Comparison of ENCODE assay signal across 9 cellular contexts in genomic region chr4:8176547-8177399, GRCh38. TPM values are rescaled to one million over a fixed set of nuclear protein-coding genes. Genes with fewer than 3 reads are reported as not detected.
DNase-seq lines count a peak whose midpoint lies in the region; ATAC-seq and TF ChIP-seq lines count a peak whose summit lies in the region.
"Had no signal": no experiment of that assay in that cellular context is flagged by ENCODE, and none has a peak within 500 bp of the region (broad histone marks: within the 10 kb centered on the region; RNA-seq: fewer than 3 reads in every experiment).

No MANE protein-coding gene starts in this region.

- no peaks in the 10 kb centered on the region for H3K79me1 ChIP-seq in mesenchymal stem cell (replicated peaks; ENCODE audit: low read length, poor library complexity, severe bottlenecking)

- H3K27ac ChIP-seq in GM23338 (ENCODE audit: low read depth) (no peak overlapping the region), mesenchymal stem cell (ENCODE audit: low read length, poor library complexity, severe bottlenecking) (no peak overlapping the region)

- H3K4me3 Mint-ChIP-seq in GM23338 (no peak overlapping the region), T-cell (no peak overlapping the region)
- H3K4me3 Mint-ChIP-seq: stimulated activated naive CD8-positive, alpha-beta T cell treated with anti-CD3 and anti-CD28 coated beads, Interleukin-15, Interleukin-2, amounts not matched to agents 100 ng/mL and 50 ng/mL, for 24 hours had no signal

- no peaks in the 10 kb centered on the region for H3K79me2 ChIP-seq in GM23338 (replicated peaks; ENCODE audit: insufficient read depth)

- H3F3A ChIP-seq in GM23338 (replicated peaks; ENCODE audit: low read depth), result peaks cover 7% of the 10 kb centered on the region; the same call in 1 of the 2 replicates

- no peaks in the 10 kb centered on the region for H4K20me1 ChIP-seq in GM23338 (replicated peaks; ENCODE audit: insufficient read depth)

- no peak overlapping the region for H2BK15ac ChIP-seq in mesenchymal stem cell (ENCODE audit: low read depth, poor library complexity, severe bottlenecking)

- H3K14ac ChIP-seq in mesenchymal stem cell (ENCODE audit: low read length in 2 of 2), result peak overlapping the region in 1 of 2 experiments; percentile 44

- H4K91ac ChIP-seq in mesenchymal stem cell (ENCODE audit: low read length), result no peak overlapping the region

- ATAC-seq in Right ventricle myocardium inferior, result peak; percentile 76
- peak; percentile 96 for ATAC-seq in GM23338
- ATAC-seq in T-cell (replicated peaks in 1 of 4), result peak; percentile 81 to 97 (median 84)

- no peak overlapping the region for H2BK5ac ChIP-seq in mesenchymal stem cell (ENCODE audit: low read depth, low read length, poor library complexity, severe bottlenecking)

- no peak overlapping the region for H3K23ac ChIP-seq in mesenchymal stem cell (ENCODE audit: low read length in 2 of 2)

- no peak overlapping the region for H2AK5ac ChIP-seq in mesenchymal stem cell (ENCODE audit: low read length, severe bottlenecking)

- H4K8ac ChIP-seq in mesenchymal stem cell (ENCODE audit: low read length), result no peak overlapping the region

- POLR2A ChIA-PET in T-cell (lab: Charles Lee), result no interaction called here

- DNase-seq in Right ventricle myocardium inferior (ENCODE audit: missing footprints), result peak; percentile 78
- no peak for DNase-seq in cardiac septum (ENCODE audit: low spot score)
- peak; percentile 76 for DNase-seq in GM23338 (ENCODE audit: low spot score)
- DNase-seq in Kasumi-1 (lab: John Stamatoyannopoulos, UW), result peak; percentile 72 to 87
- peak in 27 of 34 experiments; percentile 16 to 54 (median 38) for DNase-seq in T-cell
- DNase-seq in dermis microvascular lymphatic vessel endothelial cell (ENCODE audit: low read depth in 2 of 2), result peak; percentile 36 to 72
- DNase-seq in mesenchymal stem cell, result peak; percentile 73
- no peak for DNase-seq in NCI-H187 treated with DMSO at 0.1 percent for 48 hours (lab: John Stamatoyannopoulos, UW)

- no peak overlapping the region for H2AFZ ChIP-seq in GM23338
- H2AFZ ChIP-seq in mesenchymal stem cell (ENCODE audit: low read depth, low read length), result no peak overlapping the region

- H3K27me3 Mint-ChIP-seq in GM23338 (ENCODE audit: insufficient read depth, low read depth, poor library complexity), result peaks cover 2% of the 10 kb centered on the region
- H3K27me3 Mint-ChIP-seq in T-cell, result peaks cover 0 to 8% of the 10 kb centered on the region in 2 donors

- H2BK120ac ChIP-seq in mesenchymal stem cell (ENCODE audit: low read depth, low read length), result no peak overlapping the region

- H3K4me1 ChIP-seq in GM23338 (ENCODE audit: insufficient read depth), result no peaks in the 10 kb centered on the region
- H3K4me1 ChIP-seq in mesenchymal stem cell (ENCODE audit: control insufficient read depth, insufficient read depth, low read depth, low read length), result peaks cover 9% of the 10 kb centered on the region

- H3K27me3 ChIP-seq in GM23338 (ENCODE audit: insufficient read depth) (no peaks in the 10 kb centered on the region), mesenchymal stem cell (ENCODE audit: control insufficient read depth in 1 of 2, insufficient read depth in 1 of 2, low read length in 2 of 2) (peaks cover 39 to 54% of the 10 kb centered on the region in 2 experiments)

- CTCF ChIA-PET in T-cell (lab: Charles Lee), result interaction anchor here (0.5 to 1.8 kb wide), 15 partner anchors 11 to 516 kb away, joined by 3 to 11 read pairs (median 3); partner anchors contain the start of gene SH3TC1 (in 1 of the 2)

- peak overlapping the region in 1 of 2 experiments; percentile 32 for H2BK12ac ChIP-seq in mesenchymal stem cell (ENCODE audit: low read length in 2 of 2)

- H3K4ac ChIP-seq in mesenchymal stem cell (ENCODE audit: low read depth in 1 of 2, low read length in 2 of 2), result no peak overlapping the region

- 0 out of 3 replicates have a peak, but pooled peaks cover 2% of the 10 kb centered on the region for H3K4me1 Mint-ChIP-seq in GM23338
- peaks cover 0 to 7% (median 2%) of the 10 kb centered on the region in 3 donors for H3K4me1 Mint-ChIP-seq in T-cell

- H3K36me3 ChIP-seq in GM23338 (ENCODE audit: insufficient read depth) (no peaks in the 10 kb centered on the region), mesenchymal stem cell (ENCODE audit: control insufficient read depth in 1 of 2, insufficient read depth in 2 of 2, low read depth in 1 of 2, low read length in 2 of 2) (no peaks in the 10 kb centered on the region)

- intact Hi-C loops in Right ventricle myocardium inferior (cut with DNase I), result loop anchor here (1.0 kb wide), 1 partner anchor 16 kb away; no protein-coding TSS in a partner anchor
- intact Hi-C loops in cardiac septum (cut with DNase I), result loop anchor here (2.0 to 5.0 kb wide), 2 partner anchors 16 to 66 kb away; no protein-coding TSS in a partner anchor

- H3K18ac ChIP-seq in mesenchymal stem cell (ENCODE audit: low read depth in 1 of 2, low read length in 2 of 2), result no peak overlapping the region

- TF ChIP-seq CTCF in GM23338 (conservative IDR thresholded peaks at IDR 0.05; ENCODE audit: low read depth in 2 of 2), result peak; percentile 62 to 91

- 38% methylated on average over 17 of the region's 17 CpGs for WGBS in mesenchymal stem cell

- no peaks in the 10 kb centered on the region for H3K9me2 ChIP-seq in GM23338 (ENCODE audit: insufficient read depth)

- H3K9me3 Mint-ChIP-seq in GM23338 (no peaks in the 10 kb centered on the region), T-cell (no peaks in the 10 kb centered on the region)
- H3K9me3 Mint-ChIP-seq: stimulated activated naive CD8-positive, alpha-beta T cell treated with anti-CD3 and anti-CD28 coated beads, Interleukin-15, Interleukin-2, amounts not matched to agents 100 ng/mL and 50 ng/mL, for 24 hours had no signal

- H3K4me3 ChIP-seq in GM23338 (no peak overlapping the region), mesenchymal stem cell (ENCODE audit: insufficient read depth in 1 of 2, low read depth in 1 of 2, low read length in 2 of 2) (no peak overlapping the region)

- no peak overlapping the region for H3K27ac Mint-ChIP-seq in GM23338
- no peak overlapping the region for H3K27ac Mint-ChIP-seq in T-cell
- H3K27ac Mint-ChIP-seq: stimulated activated naive CD8-positive, alpha-beta T cell treated with anti-CD3 and anti-CD28 coated beads, Interleukin-15, Interleukin-2, amounts not matched to agents 100 ng/mL and 50 ng/mL, for 24 hours had no signal

- H3K36me3 Mint-ChIP-seq in GM23338 (ENCODE audit: low read depth) (no peaks in the 10 kb centered on the region), T-cell (no peaks in the 10 kb centered on the region)

- H3K9me3 ChIP-seq in mesenchymal stem cell (ENCODE audit: control insufficient read depth, low read length), result no peaks in the 10 kb centered on the region

- H3K4me2 ChIP-seq in GM23338 (no peak overlapping the region), mesenchymal stem cell (ENCODE audit: low read length, poor library complexity, severe bottlenecking) (no peak overlapping the region)

- H3K9ac ChIP-seq in mesenchymal stem cell (ENCODE audit: low read length), result no peak overlapping the region

TF ChIP-seq in GM23338, 12 proteins besides CTCF, POLR2A, EP300 and RAD21 (continues in another document):
- TF ChIP-seq POLR2AphosphoS5 (IDR thresholded peaks at IDR 0.05; ENCODE audit: low read depth) (no peak), ETS1 (IDR thresholded peaks at IDR 0.05) (no peak), NANOG (IDR thresholded peaks at IDR 0.05; ENCODE audit: borderline replicate concordance) (no peak), JUNB (IDR thresholded peaks at IDR 0.05; ENCODE audit: unreplicated experiment) (no peak)

RNA-seq across cellular contexts. Expression of gene ABLIM2, which starts 18.2 kb away (rescaled TPM):
- total RNA-seq in Right ventricle myocardium inferior (24.9 TPM), cardiac septum (22.6 TPM), T-cell (1 to 10 TPM; 2.6 to 7.0 (median 5.5) TPM), dermis microvascular lymphatic vessel endothelial cell (2.6 and 2.8 TPM in 2 replicates)
- 1.0 and 4.3 TPM in 2 replicates for total RNA-seq in GM23338 (2014; rRNA removed; shearing (Covaris generic))
- 0.78 and 1.5 TPM in 2 replicates for polyA plus RNA-seq in GM23338 (2016; fragmentation: Nextera tagmentation; extraction: Ambion mirVana)
- 0.06 TPM for polyA plus RNA-seq in mesenchymal stem cell (2013, experiment 1 of 2)
- polyA plus RNA-seq in mesenchymal stem cell (2013, experiment 2 of 2), result 0.04 TPM

RNA-seq across cellular contexts. Expression of gene SH3TC1, which starts 22.3 kb away (rescaled TPM):
- total RNA-seq in Right ventricle myocardium inferior (11.2 TPM), cardiac septum (16.5 TPM), T-cell (100 to 1,000 TPM in 1 of 5 donors, 10 to 100 TPM in 4; 24.6 to 103 (median 40.3) TPM), dermis microvascular lymphatic vessel endothelial cell (82.8 and 147 TPM in 2 replicates)
- 0.07 TPM in 1 of 2 replicates, not detected in the other for total RNA-seq in GM23338 (2014; rRNA removed; shearing (Covaris generic))
- not detected in 2 replicates for polyA plus RNA-seq in GM23338 (2016; fragmentation: Nextera tagmentation; extraction: Ambion mirVana)
- polyA plus RNA-seq in mesenchymal stem cell (2013, experiment 1 of 2), result 8.0 TPM
- 7.6 TPM for polyA plus RNA-seq in mesenchymal stem cell (2013, experiment 2 of 2)

Comparison
In these comparisons a context has a peak if more than half of its experiments do, and no peak if none do; other contexts are left out.
1. DNase-seq: peak in Right ventricle myocardium inferior (single experiment), GM23338 (single experiment), Kasumi-1 (2 of 2), T-cell (27 of 34), dermis microvascular lymphatic vessel endothelial cell (2 of 2) and mesenchymal stem cell (single experiment); none in cardiac septum (single experiment) and NCI-H187 treated with DMSO at 0.1 percent for 48 hours (single experiment).
2. RNA of gene SH3TC1, which starts 22.3 kb away (total RNA-seq): 82.8 to 147 TPM in dermis microvascular lymphatic vessel endothelial cell, 24.6 to 103 TPM in T-cell, 16.5 TPM in cardiac septum (single experiment) and 11.2 TPM in Right ventricle myocardium inferior (single experiment); 0.07 TPM in GM23338; every median in the first group is over 10 times any median in the second.
3. Peak in every context shown above with its lines, with median percentiles within 50 percentile points of each other: ATAC-seq.